In the genomic region with DNA sequence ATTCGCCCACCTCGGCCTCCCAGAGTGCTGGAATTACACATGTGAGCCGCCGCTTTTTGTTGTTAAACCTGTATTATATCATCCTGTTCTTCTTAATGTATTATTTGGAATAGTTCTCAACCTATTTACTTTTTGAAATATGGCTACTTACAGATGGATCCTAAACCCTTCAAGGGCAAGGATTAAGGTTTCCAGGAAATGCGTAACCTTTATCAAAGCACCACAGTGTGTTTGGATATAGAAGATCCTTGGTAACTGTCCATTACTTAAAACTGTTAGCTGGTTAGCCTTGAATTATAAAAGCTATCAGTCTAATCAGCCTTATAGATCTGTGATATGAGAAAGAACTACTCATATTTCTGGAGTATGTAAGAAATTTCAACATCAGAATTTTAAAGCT, we compare ENCODE assay signal across 36 cellular contexts.
"Had no signal": no experiment of that assay in that cellular context is flagged by ENCODE, and none has a peak within 500 bp of the region (broad histone marks: within the 10 kb centered on the region; RNA-seq: fewer than 3 reads in every experiment).

No MANE protein-coding gene starts in this region.

- DNase-seq: Karpas-422, Kasumi-1, MG63, MM.1S, MV-4-11, NCI-H1048, NCI-H1092, NCI-H1092 treated with DMSO at 0.1 percent for 48 hours, NCI-H1105, NCI-H1105 treated with DMSO at 0.1 percent for 48 hours, NCI-H1417, NCI-H1417 treated with DMSO at 0.1 percent for 48 hours, NCI-H1436, NCI-H1436 treated with DMSO at 0.1 percent for 48 hours, NCI-H146, NCI-H1694, NCI-H1694 treated with DMSO at 0.1 percent for 48 hours, NCI-H187, NCI-H187 treated with DMSO at 0.1 percent for 48 hours, NCI-H1930, NCI-H2029, NCI-H2029 treated with DMSO at 0.1 percent for 48 hours, NCI-H2081, NCI-H2081 treated with DMSO at 0.1 percent for 48 hours, NCI-H2107, NCI-H2171, NCI-H2171 treated with DMSO at 0.1 percent for 48 hours, NCI-H2227 treated with DMSO at 0.1 percent for 48 hours, NCI-H226, NCI-H345, NCI-H446, NCI-H446 treated with DMSO at 0.1 percent for 48 hours, NCI-H510A, NCI-H510A treated with DMSO at 0.1 percent for 48 hours, NCI-H524, NCI-H524 treated with DMSO at 0.1 percent for 48 hours had no signal

- H3K9me3 ChIP-seq: MG63 had no signal

- H3K36me3 ChIP-seq: MG63 had no signal

- H3K4me3 ChIP-seq: MG63 had no signal
